ENCODE assay signal across 28 cellular contexts in genomic region chr2:95295376-95295775, GRCh38. TPM values are rescaled to one million over a fixed set of nuclear protein-coding genes. Genes with fewer than 3 reads are reported as not detected.
"Had no signal": no experiment of that assay in that cellular context is flagged by ENCODE, and none has a peak within 500 bp of the region (broad histone marks: within the 10 kb centered on the region; RNA-seq: fewer than 3 reads in every experiment).

No MANE protein-coding gene starts in this region.

- FAIRE-seq: urothelium cell line had no signal

- H3K27me3 ChIP-seq: hepatocyte, neural progenitor cell, ovary, right atrium auricular region, right lobe of liver had no signal

- H3K27ac ChIP-seq: hepatocyte, left ventricle myocardium inferior, neural progenitor cell, ovary, right atrium auricular region, right lobe of liver, thoracic aorta, tibial artery, upper lobe of right lung had no signal

- H3K4me3 Mint-ChIP-seq: mesothelial cell of epicardium; naive B cell; natural killer cell; nephron progenitor cell; neural progenitor cell; stimulated activated memory B cell treated with anti-CD40 and anti-IgM and Interleukin-4, amounts not matched to agents 10 μg/mL and 1 μg/mL and 100 μg/mL, for 72 hours; stimulated activated naive CD8-positive, alpha-beta T cell treated with anti-CD3 and anti-CD28 coated beads, Interleukin-15, amount 100 ng/mL, for 72 hours had no signal

- DNase-seq: islet precursor cell; left ventricle myocardium inferior; mesendoderm; naive B cell; natural killer cell; nephron progenitor cell; ovary; right lobe of liver; stimulated activated CD4-positive, alpha-beta T cell treated with anti-CD3 and anti-CD28 coated beads, Interleukin-1b, Interleukin-23, amount 100 ng/mL, for 48 hours; stimulated activated CD4-positive, alpha-beta T cell treated with anti-CD3 and anti-CD28 coated beads, Interleukin-2, amount 100 ng/mL, for 48 hours; stimulated activated CD4-positive, alpha-beta T cell treated with anti-CD3 and anti-CD28 coated beads, Interleukin-4, amount 100 ng/mL, for 4 hours; stimulated activated CD8-positive, alpha-beta memory T cell treated with anti-CD3 and anti-CD28 coated beads, Interleukin-4, amount 100 ng/mL, for 48 hours; stimulated activated naive CD4-positive, alpha-beta T cell treated with Interleukin-2 at 50 U/mL for 16 hours; stimulated activated naive CD8-positive, alpha-beta T cell treated with anti-CD3 and anti-CD28 coated beads, Interleukin-15, amount 100 ng/mL, for 72 hours; tibial artery; trophoblast cell; upper lobe of right lung had no signal

- H3K4me3 ChIP-seq: hepatocyte, left ventricle myocardium inferior, lung, neural progenitor cell, ovary, right atrium auricular region, right lobe of liver, smooth muscle cell, thoracic aorta, tibial artery, upper lobe of right lung had no signal

- H3K27ac Mint-ChIP-seq: mesothelial cell of epicardium; natural killer cell; nephron progenitor cell; neural progenitor cell; progenitor cell of endocrine pancreas; stimulated activated memory B cell treated with anti-CD40 and anti-IgM and Interleukin-4, amounts not matched to agents 10 μg/mL and 1 μg/mL and 100 μg/mL, for 72 hours; stimulated activated naive CD8-positive, alpha-beta T cell treated with anti-CD3 and anti-CD28 coated beads, Interleukin-15, amount 100 ng/mL, for 72 hours had no signal

- H3K9me3 ChIP-seq: ovary, right lobe of liver had no signal

- H3K36me3 ChIP-seq: neural progenitor cell, ovary, right atrium auricular region, right lobe of liver, thoracic aorta, upper lobe of right lung had no signal

- H3K36me3 Mint-ChIP-seq: natural killer cell; neural progenitor cell; stimulated activated memory B cell treated with anti-CD40 and anti-IgM and Interleukin-4, amounts not matched to agents 10 μg/mL and 1 μg/mL and 100 μg/mL, for 72 hours had no signal

- H3K4me1 ChIP-seq: left ventricle myocardium inferior, neural progenitor cell, right atrium auricular region, right lobe of liver, upper lobe of right lung had no signal

RNA-seq across cellular contexts. Expression of gene KCNIP3, which starts 1.8 kb away (rescaled TPM):
- total RNA-seq: mononuclear cell had no signal
